In genomic region chr16:62254847-62255246, GRCh38 we compare ENCODE assay signal across 22 cellular contexts.
"Had no signal": no experiment of that assay in that cellular context is flagged by ENCODE, and none has a peak within 500 bp of the region (broad histone marks: within the 10 kb centered on the region; RNA-seq: fewer than 3 reads in every experiment).

No MANE protein-coding gene starts in this region.

- H3K9me3 ChIP-seq: tibial nerve, vagina had no signal

- ATAC-seq: activated CD8-positive, alpha-beta T cell treated with anti-CD3 and anti-CD28 coated beads, Interleukin-2, amount 10 ng/mL, durations not matched to agents 7 days and 5 days; activated naive CD8-positive, alpha-beta T cell treated with anti-CD3 and anti-CD28 coated beads, Interleukin-2, amount 50 U/mL, for 24 hours; activated T-cell treated with anti-CD3 and anti-CD28 coated beads, Interleukin-2, amount 50 U/mL, for 4 hours; gastrocnemius medialis; left ventricle myocardium superior; natural killer cell treated with Interleukin-12 subunit alpha and Interleukin-12 subunit beta and Interleukin-15 and Interleukin-18, amount 100 ng/mL, for 72 hours; stimulated activated naive CD8-positive, alpha-beta T cell treated with anti-CD3 and anti-CD28 coated beads, Interleukin-15, Interleukin-2, amounts not matched to agents 100 U/mL and 50 U/mL, for 24 hours had no signal

- DNase-seq: activated CD4-positive, alpha-beta T cell treated with anti-CD3 and anti-CD28 coated beads, Interleukin-2, amount 10 ng/mL, durations not matched to agents 7 days and 5 days; activated CD8-positive, alpha-beta T cell treated with anti-CD3 and anti-CD28 coated beads, Interleukin-2, amount 10 ng/mL, durations not matched to agents 7 days and 5 days; activated effector memory CD4-positive, alpha-beta T cell treated with Interleukin-2 at 50 U/mL for 16 hours; activated naive CD4-positive, alpha-beta T cell treated with anti-CD3 and anti-CD28 coated beads, Interleukin-2, amount 10 ng/mL, durations not matched to agents 7 days and 5 days; activated naive CD8-positive, alpha-beta T cell treated with anti-CD3 and anti-CD28 coated beads, Interleukin-2, amount 50 U/mL, for 24 hours; activated T-cell treated with anti-CD3 and anti-CD28 coated beads, Interleukin-2, amount 50 U/mL, for 4 hours; anterior cingulate cortex; central memory CD4-positive, alpha-beta T cell; dorsolateral prefrontal cortex; endodermal cell; erythroblast; gastrocnemius medialis; head of caudate nucleus; kidney glomerular epithelial cell; left ventricle myocardium superior; nucleus accumbens; posterior cingulate gyrus; stimulated activated naive CD8-positive, alpha-beta T cell treated with anti-CD3 and anti-CD28 coated beads, Interleukin-15, Interleukin-2, amounts not matched to agents 100 U/mL and 50 U/mL, for 24 hours; T1000 had no signal

- H3K27me3 ChIP-seq: dorsolateral prefrontal cortex, gastrocnemius medialis, tibial nerve, vagina had no signal

- H3K36me3 ChIP-seq: gastrocnemius medialis, tibial nerve, vagina had no signal

- H3K4me1 ChIP-seq: gastrocnemius medialis, vagina had no signal

- H3K27ac ChIP-seq: dorsolateral prefrontal cortex, gastrocnemius medialis, tibial nerve, vagina had no signal

- H3K4me3 ChIP-seq: dorsolateral prefrontal cortex, gastrocnemius medialis, tibial nerve, vagina had no signal
